ENCODE assay signal across 9 cellular contexts in the genomic region with DNA sequence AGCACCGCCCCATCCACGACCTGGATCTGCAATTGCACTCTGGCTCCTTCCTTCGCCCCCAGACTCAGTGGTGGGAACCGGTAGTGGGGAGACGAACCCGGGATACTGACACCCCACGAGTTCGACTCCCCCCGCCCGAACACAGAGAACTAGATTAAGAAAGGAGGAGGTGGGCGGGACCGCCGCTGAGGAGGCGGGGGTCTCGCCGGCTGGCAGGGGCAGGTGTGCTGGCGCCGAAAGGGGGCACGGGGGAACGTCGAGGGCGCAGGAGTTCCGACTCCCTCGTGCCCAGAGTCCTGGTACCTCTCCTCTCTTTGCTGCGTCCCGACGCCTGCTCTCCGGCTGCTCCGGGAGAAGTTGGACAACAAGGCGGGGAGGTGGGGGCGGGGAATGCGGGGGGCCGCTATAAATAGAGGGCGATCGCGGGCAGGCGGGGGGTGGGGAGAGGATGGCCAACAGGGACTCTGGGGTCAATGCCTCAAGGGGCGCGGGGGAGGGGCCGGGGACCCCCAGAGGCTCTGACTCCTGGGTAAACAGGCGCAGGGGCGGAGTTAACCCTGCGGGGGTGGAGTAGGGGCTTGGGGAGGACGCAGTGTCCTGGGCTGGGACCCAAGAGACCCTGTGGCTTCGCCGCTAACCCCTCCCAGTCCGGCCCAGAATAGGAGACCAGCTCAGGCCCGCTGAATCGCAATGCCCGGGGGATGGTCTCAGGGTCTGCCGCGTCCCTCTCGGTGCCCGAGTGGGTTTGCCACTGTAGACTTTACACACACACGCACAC. TPM values are rescaled to one million over a fixed set of nuclear protein-coding genes. Genes with fewer than 3 reads are reported as not detected.
DNase-seq lines count a peak whose midpoint lies in the region; ATAC-seq and TF ChIP-seq lines count a peak whose summit lies in the region.
"Had no signal": no experiment of that assay in that cellular context is flagged by ENCODE, and none has a peak within 500 bp of the region (broad histone marks: within the 10 kb centered on the region; RNA-seq: fewer than 3 reads in every experiment).

No MANE protein-coding gene starts in this region.

- H3K9ac ChIP-seq in OCI-LY1 (ENCODE audit: low read length), result no peak overlapping the region

- peaks cover 18% of the 10 kb centered on the region for H3K36me3 Mint-ChIP-seq in endothelial cell (ENCODE audit: low read depth, unreplicated experiment)
- peaks cover 8% of the 10 kb centered on the region for H3K36me3 Mint-ChIP-seq in type B pancreatic cell

- ATAC-seq in GM19467 (IDR thresholded peaks at IDR 0.05; ENCODE audit: unreplicated experiment) (no peak), GM21737 (IDR thresholded peaks at IDR 0.05; ENCODE audit: unreplicated experiment) (no peak)

- no peaks in the 10 kb centered on the region for H3F3A ChIP-seq in OCI-LY1 (ENCODE audit: insufficient read depth, low read length)

- DNase-seq in AG10803 (ENCODE audit: low read depth) (no peak), endothelial cell (ENCODE audit: low spot score) (peak; percentile 21), type B pancreatic cell (ENCODE audit: extremely low spot score, unreplicated experiment) (no peak), T1000 (lab: John Stamatoyannopoulos, UW) (no peak)

- no peaks in the 10 kb centered on the region for H3K9me2 ChIP-seq in OCI-LY1 (ENCODE audit: low read depth, low read length)

- H3K4me3 Mint-ChIP-seq in endothelial cell (ENCODE audit: unreplicated experiment) (peak overlapping the region; percentile 89), type B pancreatic cell (peak overlapping the region; percentile 91)

- no peaks in the 10 kb centered on the region for H3K79me2 ChIP-seq in OCI-LY1 (ENCODE audit: insufficient read depth, low read length)

- H3K27ac Mint-ChIP-seq in endothelial cell (ENCODE audit: unreplicated experiment) (no peak overlapping the region), type B pancreatic cell (peak overlapping the region; percentile 56)

- H3K27me3 Mint-ChIP-seq in endothelial cell (ENCODE audit: unreplicated experiment) (peaks cover 10% of the 10 kb centered on the region), type B pancreatic cell (peaks cover 8% of the 10 kb centered on the region)

- H3K4me2 ChIP-seq in OCI-LY1 (ENCODE audit: low read length), result peak overlapping the region; percentile 53; the same call in 1 of the 2 replicates

- no peak overlapping the region for H3K27ac ChIP-seq in OCI-LY1 (ENCODE audit: low read depth, low read length, poor library complexity, severe bottlenecking)

- peak overlapping the region; percentile 48 for H3K4me3 ChIP-seq in AG10803 (ENCODE audit: low read length)
- H3K4me3 ChIP-seq in OCI-LY1 (ENCODE audit: low read depth, low read length, poor library complexity, severe bottlenecking), result peak overlapping the region; percentile 43
- peak overlapping the region; percentile 34 for H3K4me3 ChIP-seq in mononuclear cell (ENCODE audit: low read length)

- H3K9me3 Mint-ChIP-seq in endothelial cell (ENCODE audit: unreplicated experiment), result no peaks in the 10 kb centered on the region
- H3K9me3 Mint-ChIP-seq in type B pancreatic cell, result no peaks in the 10 kb centered on the region

- H3K9me3 ChIP-seq in OCI-LY1 (ENCODE audit: low read length) (no peaks in the 10 kb centered on the region), mononuclear cell (ENCODE audit: low read depth, low read length) (no peaks in the 10 kb centered on the region)

- H3K27me3 ChIP-seq in OCI-LY1 (ENCODE audit: insufficient read depth, low read length) (no peaks in the 10 kb centered on the region; the same call in 1 of the 2 replicates), mononuclear cell (ENCODE audit: insufficient read depth, low read length) (peaks cover 11% of the 10 kb centered on the region)

- H3K36me3 ChIP-seq in OCI-LY1 (ENCODE audit: insufficient read depth, low read length), result no peaks in the 10 kb centered on the region

- H3K4me1 ChIP-seq in OCI-LY1 (ENCODE audit: insufficient read depth, low read length, severe bottlenecking) (peaks cover 2% of the 10 kb centered on the region), mononuclear cell (ENCODE audit: insufficient read depth, low read length) (peaks cover 21% of the 10 kb centered on the region)

- H3K4me1 Mint-ChIP-seq in endothelial cell (ENCODE audit: unreplicated experiment) (peaks cover 31% of the 10 kb centered on the region), type B pancreatic cell (ENCODE audit: unreplicated experiment) (peaks cover 26% of the 10 kb centered on the region)

- no peak overlapping the region for H2AFZ ChIP-seq in OCI-LY1 (ENCODE audit: low read length)

- H4K20me1 ChIP-seq in OCI-LY1 (ENCODE audit: insufficient read depth, low read length), result no peaks in the 10 kb centered on the region

- TF ChIP-seq CTCF in AG10803 (conservative IDR thresholded peaks at IDR 0.05; ENCODE audit: low read length), result no peak
- TF ChIP-seq CTCF in OCI-LY1 (IDR thresholded peaks at IDR 0.05; ENCODE audit: low read length), result no peak
- TF ChIP-seq CTCF in endothelial cell (IDR thresholded peaks at IDR 0.05; ENCODE audit: unreplicated experiment), result no peak
- no peak for TF ChIP-seq CTCF in type B pancreatic cell (conservative IDR thresholded peaks at IDR 0.05)

RNA-seq across cellular contexts. Expression of gene NDRG2, which starts 0.7 kb away (rescaled TPM):
- total RNA-seq in endothelial cell (ENCODE audit: unreplicated experiment) (45.9 TPM), mononuclear cell (9.7 TPM), type B pancreatic cell (ENCODE audit: low replicate concordance) (150 and 214 TPM in 2 replicates)

RNA-seq across cellular contexts. Expression of gene TPPP2, which starts 4.5 kb away (rescaled TPM):
- 0.62 TPM for total RNA-seq in endothelial cell (ENCODE audit: unreplicated experiment)
- not detected for total RNA-seq in mononuclear cell
- total RNA-seq in type B pancreatic cell (ENCODE audit: low replicate concordance), result not detected in 2 replicates
- total RNA-seq: dermis microvascular lymphatic vessel endothelial cell had no signal

RNA-seq across cellular contexts. Expression of gene RNASE13, which starts 9.0 kb away (rescaled TPM):
- not detected for total RNA-seq in endothelial cell (ENCODE audit: unreplicated experiment)
- not detected for total RNA-seq in mononuclear cell
- not detected in 2 replicates for total RNA-seq in type B pancreatic cell (ENCODE audit: low replicate concordance)
- total RNA-seq: dermis microvascular lymphatic vessel endothelial cell had no signal

RNA-seq across cellular contexts. Expression of gene RNASE7, which starts 16.6 kb away (rescaled TPM):
- not detected for total RNA-seq in endothelial cell (ENCODE audit: unreplicated experiment)
- total RNA-seq in mononuclear cell, result not detected
- total RNA-seq in type B pancreatic cell (ENCODE audit: low replicate concordance), result 0.55 TPM in 1 of 2 replicates, not detected in the other
- total RNA-seq: dermis microvascular lymphatic vessel endothelial cell had no signal

RNA-seq across cellular contexts. Expression of gene SLC39A2, which starts 26.5 kb away (rescaled TPM):
- not detected for total RNA-seq in endothelial cell (ENCODE audit: unreplicated experiment)
- not detected for total RNA-seq in mononuclear cell
- 4.5 and 14.2 TPM in 2 replicates for total RNA-seq in type B pancreatic cell (ENCODE audit: low replicate concordance)
- total RNA-seq: dermis microvascular lymphatic vessel endothelial cell had no signal
